Comparison of ENCODE assay signal across 25 cellular contexts in the genomic region with DNA sequence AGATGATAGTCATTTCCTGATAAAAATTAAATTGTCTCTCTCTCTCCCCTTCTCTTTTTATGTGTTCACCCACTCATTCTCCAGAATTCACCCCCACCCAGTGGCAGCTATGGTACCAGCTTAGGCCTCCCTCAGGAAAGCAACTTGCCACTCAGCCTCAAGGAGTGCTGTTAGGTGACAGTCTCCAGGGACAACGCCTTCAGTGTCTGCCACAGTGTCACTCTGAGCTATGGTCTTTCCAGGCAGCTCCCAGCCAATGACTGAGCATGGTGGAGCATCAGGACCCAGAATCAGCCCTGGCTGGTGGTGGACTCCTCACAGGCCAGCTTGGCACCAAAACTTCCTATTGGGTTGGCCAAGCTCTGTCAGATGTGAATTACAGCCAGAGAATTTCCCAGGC.
A peak's percentile ranks its signal among the peaks of the same experiment; 100 is the strongest.
DNase-seq lines count a peak whose midpoint lies in the region; ATAC-seq and TF ChIP-seq lines count a peak whose summit lies in the region.
"Had no signal": no experiment of that assay in that cellular context is flagged by ENCODE, and none has a peak within 500 bp of the region (broad histone marks: within the 10 kb centered on the region; RNA-seq: fewer than 3 reads in every experiment).

No MANE protein-coding gene starts in this region.

- peak overlapping the region; percentile 28 for H3K27ac ChIP-seq in C4-2B
- no peak overlapping the region for H3K27ac ChIP-seq in vagina
- H3K27ac ChIP-seq: BLaER1 treated with 17β-estradiol and CSF1 and Interleukin-3, amounts not matched to agents 10 nM and 100 nM; body of pancreas; esophagus squamous epithelium; foreskin keratinocyte; upper lobe of left lung had no signal

- ATAC-seq in left ventricle myocardium superior = peak; percentile 58
- ATAC-seq: activated CD4-positive, alpha-beta T cell treated with anti-CD3 and anti-CD28 coated beads for 36 hours; activated CD8-positive, alpha-beta T cell treated with anti-CD3 and anti-CD28 coated beads for 36 hours; body of pancreas; foreskin keratinocyte; stimulated activated effector memory CD8-positive, alpha-beta T cell treated with anti-CD3 and anti-CD28 coated beads, Interleukin-12 subunit alpha, Interleukin-12 subunit beta, amount 100 ng/mL, for 72 hours had no signal

- H3K36me3 ChIP-seq in BE2C (no peaks in the 10 kb centered on the region), vagina (no peaks in the 10 kb centered on the region)
- H3K36me3 ChIP-seq: BLaER1 treated with 17β-estradiol and CSF1 and Interleukin-3, amounts not matched to agents 10 nM and 100 nM; esophagus squamous epithelium; upper lobe of left lung had no signal

- peaks cover 9% of the 10 kb centered on the region; the same call in 1 of the 2 replicates for H3K4me1 ChIP-seq in BE2C
- H3K4me1 ChIP-seq in vagina = no peaks in the 10 kb centered on the region
- H3K4me1 ChIP-seq: BLaER1 treated with 17β-estradiol and CSF1 and Interleukin-3, amounts not matched to agents 10 nM and 100 nM; body of pancreas; esophagus squamous epithelium; foreskin keratinocyte had no signal

- H3K9me3 ChIP-seq in BE2C (no peaks in the 10 kb centered on the region), vagina (no peaks in the 10 kb centered on the region)
- H3K9me3 ChIP-seq: BLaER1 treated with 17β-estradiol and CSF1 and Interleukin-3, amounts not matched to agents 10 nM and 100 nM; body of pancreas; esophagus squamous epithelium; upper lobe of left lung had no signal

- intact Hi-C loops in left ventricle myocardium superior (cut with micrococcal nuclease) = no loop called here
- intact Hi-C loops in vagina (cut with DNase I) = no loop called here

- TF ChIP-seq POLR2A in vagina (IDR thresholded peaks at IDR 0.05) = no peak

- DNase-seq in BE2C = peak; percentile 10
- peak; percentile 56 for DNase-seq in NCI-H1105 treated with DMSO at 0.1 percent for 48 hours (lab: John Stamatoyannopoulos, UW)
- no peak for DNase-seq in left ventricle myocardium superior
- no peak for DNase-seq in germinal center (ENCODE audit: low spot score)
- no peak for DNase-seq in vagina (ENCODE audit: extremely low spot score in 2 of 2)
- no peak for DNase-seq in GM20000 (ENCODE audit: low spot score)
- DNase-seq: activated CD4-positive, alpha-beta T cell treated with anti-CD3 and anti-CD28 coated beads for 36 hours; activated CD8-positive, alpha-beta memory T cell treated with anti-CD3 and anti-CD28 coated beads, Interleukin-2, amount 50 U/mL, for 48 hours; activated CD8-positive, alpha-beta T cell treated with anti-CD3 and anti-CD28 coated beads for 36 hours; activated naive CD4-positive, alpha-beta T cell treated with anti-CD3 and anti-CD28 coated beads, Interleukin-2, amount 50 U/mL, for 16 hours; esophagus squamous epithelium; foreskin keratinocyte; kidney glomerular epithelial cell; mammary epithelial cell; MM.1S; NCI-H1694; NCI-H2171 treated with DMSO at 0.1 percent for 48 hours; NCI-H510A; SIG-M5; stimulated activated CD4-positive, alpha-beta T cell treated with anti-CD3 and anti-CD28 coated beads, Interleukin-15, amount 100 ng/mL, for 24 hours had no signal

- H3K27me3 ChIP-seq in BE2C (no peaks in the 10 kb centered on the region), vagina (no peaks in the 10 kb centered on the region)
- H3K27me3 ChIP-seq: BLaER1 treated with 17β-estradiol and CSF1 and Interleukin-3, amounts not matched to agents 10 nM and 100 nM; body of pancreas; esophagus squamous epithelium; foreskin keratinocyte; upper lobe of left lung had no signal

- TF ChIP-seq CTCF in BE2C (IDR thresholded peaks at IDR 0.05; ENCODE audit: low read depth, low read length) (no peak), C4-2B (conservative IDR thresholded peaks at IDR 0.05) (0 out of 2 replicates have a peak, but pooled peaks have one; percentile 11), vagina (IDR thresholded peaks at IDR 0.05) (no peak), GM20000 (IDR thresholded peaks at IDR 0.05; ENCODE audit: extremely low read depth, missing control alignments) (no peak)

- H3K4me3 ChIP-seq in BE2C (ENCODE audit: low read depth, low read length) = no peak overlapping the region
- no peak overlapping the region for H3K4me3 ChIP-seq in vagina
- H3K4me3 ChIP-seq: BLaER1 treated with 17β-estradiol and CSF1 and Interleukin-3, amounts not matched to agents 10 nM and 100 nM; body of pancreas; esophagus squamous epithelium; upper lobe of left lung had no signal

Comparison
In these comparisons a context has a peak if more than half of its experiments do, and no peak if none do; other contexts are left out.
1. DNase-seq: peak in BE2C (single experiment) and NCI-H1105 treated with DMSO at 0.1 percent for 48 hours (single experiment); none in left ventricle myocardium superior (single experiment), germinal center (single experiment), vagina (0 of 2) and GM20000 (single experiment).